In genomic region chr2:68589963-68590362, GRCh38 we compare ENCODE assay signal across 26 cellular contexts. TPM values are rescaled to one million over a fixed set of nuclear protein-coding genes. Genes with fewer than 3 reads are reported as not detected.
"Had no signal": no experiment of that assay in that cellular context is flagged by ENCODE, and none has a peak within 500 bp of the region (broad histone marks: within the 10 kb centered on the region; RNA-seq: fewer than 3 reads in every experiment).

No MANE protein-coding gene starts in this region.

- H3K27ac Mint-ChIP-seq: activated CD8-positive, alpha-beta T cell treated with anti-CD3 and anti-CD28 coated beads, Interleukin-2, amount 10 ng/mL, durations not matched to agents 7 days and 5 days; activated naive CD4-positive, alpha-beta T cell treated with anti-CD3 and anti-CD28 coated beads, Interleukin-2, amount 50 U/mL, for 24 hours; T-helper 1 cell treated with Interleukin-12 subunit alpha and Interleukin-12 subunit beta and Interleukin-4 antibody, amounts not matched to agents 30 μg/mL and 1 μg/mL, for 36 hours had no signal

- DNase-seq: activated CD4-positive, alpha-beta T cell treated with anti-CD3 and anti-CD28 coated beads for 4 hours; activated CD4-positive, alpha-beta T cell treated with anti-CD3 and anti-CD28 coated beads, Interleukin-2, amount 50 U/mL, for 4 hours; activated CD8-positive, alpha-beta memory T cell treated with anti-CD3 and anti-CD28 coated beads, Interleukin-2, amount 50 U/mL, for 48 hours; activated CD8-positive, alpha-beta T cell treated with anti-CD3 and anti-CD28 coated beads, Interleukin-2, amount 10 ng/mL, durations not matched to agents 7 days and 5 days; activated T-cell treated with anti-CD3 and anti-CD28 coated beads, Interleukin-2, amount 50 U/mL, for 1 hour; amniotic stem cell; body of pancreas; KG1; MG63; MV-4-11; NCI-H1092 treated with DMSO at 0.1 percent for 48 hours; NCI-H1417 treated with DMSO at 0.1 percent for 48 hours; NCI-H1694; NCI-H2029; NCI-H2171; NCI-H2227 treated with DMSO at 0.1 percent for 48 hours; NCI-H82; OCI-M1; Right ventricle myocardium superior; SJCRH30 had no signal

- H3K27me3 Mint-ChIP-seq: activated naive CD4-positive, alpha-beta T cell treated with anti-CD3 and anti-CD28 coated beads, Interleukin-2, amount 50 U/mL, for 24 hours; central memory CD8-positive, alpha-beta T cell had no signal

- H3K9me3 Mint-ChIP-seq: activated naive CD4-positive, alpha-beta T cell treated with anti-CD3 and anti-CD28 coated beads, Interleukin-2, amount 50 U/mL, for 24 hours; central memory CD8-positive, alpha-beta T cell; T-helper 1 cell treated with Interleukin-12 subunit alpha and Interleukin-12 subunit beta and Interleukin-4 antibody, amounts not matched to agents 30 μg/mL and 1 μg/mL, for 36 hours had no signal

- H3K4me3 Mint-ChIP-seq: activated CD8-positive, alpha-beta T cell treated with anti-CD3 and anti-CD28 coated beads, Interleukin-2, amount 10 ng/mL, durations not matched to agents 7 days and 5 days; activated naive CD4-positive, alpha-beta T cell treated with anti-CD3 and anti-CD28 coated beads, Interleukin-2, amount 50 U/mL, for 24 hours; central memory CD8-positive, alpha-beta T cell; T-helper 1 cell treated with Interleukin-12 subunit alpha and Interleukin-12 subunit beta and Interleukin-4 antibody, amounts not matched to agents 30 μg/mL and 1 μg/mL, for 36 hours had no signal

- H3K4me3 ChIP-seq: ascending aorta, body of pancreas, MG63, SJCRH30 had no signal

RNA-seq across cellular contexts. Expression of gene PROKR1, which starts 53.4 kb away (rescaled TPM):
- total RNA-seq: activated CD8-positive, alpha-beta T cell treated with anti-CD3 and anti-CD28 coated beads, Interleukin-2, amount 10 ng/mL, durations not matched to agents 7 days and 5 days; ascending aorta; body of pancreas; bronchial epithelial cell; NCI-H460; Right ventricle myocardium superior; SJCRH30 had no signal
